In the genomic region with DNA sequence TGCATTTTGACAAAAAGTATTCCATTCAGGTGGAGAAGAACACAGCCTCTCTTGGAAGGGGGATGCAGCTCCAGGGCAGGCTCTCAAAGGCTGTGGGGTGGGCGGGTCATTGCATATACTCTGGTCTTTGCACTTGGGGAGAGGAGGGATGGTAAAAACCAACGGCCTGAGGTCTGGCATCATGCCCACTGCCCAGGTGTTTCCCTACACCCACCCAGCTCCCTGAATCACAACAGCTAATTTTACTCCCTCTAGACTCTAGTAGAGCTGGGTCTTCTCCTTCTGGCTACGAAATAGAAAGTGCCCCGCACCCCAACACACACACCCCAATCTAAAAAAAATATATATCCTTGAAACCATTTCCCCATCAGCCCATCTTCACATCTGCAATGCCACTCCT, we compare ENCODE assay signal across 1 cellular context.
TF ChIP-seq lines count a peak whose summit lies in the region.

No MANE protein-coding gene starts in this region.

TF ChIP-seq in IMR-90, 13 proteins besides CTCF, POLR2A, EP300 and RAD21:
- no peak for TF ChIP-seq NFE2L2 (IDR thresholded peaks at IDR 0.05; ENCODE audit: low read depth, low read length)
- TF ChIP-seq MAZ (IDR thresholded peaks at IDR 0.05; ENCODE audit: borderline replicate concordance, low read depth, low read length): no peak
- no peak for TF ChIP-seq BHLHE40 (IDR thresholded peaks at IDR 0.05; ENCODE audit: low read depth, low read length)
